20 cellular contexts compared by ENCODE assay signal in genomic region chr19:602391-603301, GRCh38. TPM values are rescaled to one million over a fixed set of nuclear protein-coding genes. Genes with fewer than 3 reads are reported as not detected.
DNase-seq lines count a peak whose midpoint lies in the region; ATAC-seq, FAIRE-seq and TF ChIP-seq lines count a peak whose summit lies in the region.
"Had no signal": no experiment of that assay in that cellular context is flagged by ENCODE, and none has a peak within 500 bp of the region (broad histone marks: within the 10 kb centered on the region; RNA-seq: fewer than 3 reads in every experiment).

No MANE protein-coding gene starts in this region.

- H3K27me3 ChIP-seq in left ventricle myocardium inferior (ENCODE audit: low read depth): no peaks in the 10 kb centered on the region
- H3K27me3 ChIP-seq: BE2C had no signal

- intact Hi-C loops in Calu3 (cut with micrococcal nuclease; ENCODE audit: unreplicated experiment): no loop called here
- intact Hi-C loops in left ventricle myocardium inferior (cut with micrococcal nuclease): no loop called here

- H3K9me3 Mint-ChIP-seq in Calu3 (ENCODE audit: low read depth, unreplicated experiment): no peaks in the 10 kb centered on the region
- peaks cover 15% of the 10 kb centered on the region for H3K9me3 Mint-ChIP-seq in stimulated activated memory B cell treated with anti-CD40 and anti-IgM and Interleukin-4, amounts not matched to agents 10 μg/mL and 1 μg/mL and 100 μg/mL, for 72 hours

- H3K27me3 Mint-ChIP-seq in Calu3 (ENCODE audit: unreplicated experiment): peaks cover 15% of the 10 kb centered on the region
- H3K27me3 Mint-ChIP-seq in stimulated activated memory B cell treated with anti-CD40 and anti-IgM and Interleukin-4, amounts not matched to agents 10 μg/mL and 1 μg/mL and 100 μg/mL, for 72 hours: no peaks in the 10 kb centered on the region
- H3K27me3 Mint-ChIP-seq: CD4-positive, CD25-positive, alpha-beta regulatory T cell had no signal

- H3K27ac ChIP-seq in HEK293 (ENCODE audit: extremely low read depth, low read depth, low read length) (no peak overlapping the region), left ventricle myocardium inferior (replicated peaks) (peak overlapping the region; percentile 58)

- no peak overlapping the region for H3K4me3 Mint-ChIP-seq in Calu3 (ENCODE audit: low read depth, unreplicated experiment)
- no peak overlapping the region for H3K4me3 Mint-ChIP-seq in stimulated activated memory B cell treated with anti-CD40 and anti-IgM and Interleukin-4, amounts not matched to agents 10 μg/mL and 1 μg/mL and 100 μg/mL, for 72 hours
- H3K4me3 Mint-ChIP-seq: CD4-positive, CD25-positive, alpha-beta regulatory T cell; GM23338 had no signal

- TF ChIP-seq CTCF in Calu3 (IDR thresholded peaks at IDR 0.05; ENCODE audit: unreplicated experiment) (no peak), HEK293 (tag by site-specific recombination; IDR thresholded peaks at IDR 0.05) (no peak), left ventricle myocardium inferior (IDR thresholded peaks at IDR 0.05; ENCODE audit: borderline replicate concordance) (no peak)

- H3K36me3 ChIP-seq in HEK293 (ENCODE audit: control insufficient read depth in 2 of 2, insufficient read depth in 1 of 2, low read length in 2 of 2): no peaks in the 10 kb centered on the region; a peak in 1 of 3 replicates
- H3K36me3 ChIP-seq in left ventricle myocardium inferior: no peaks in the 10 kb centered on the region
- H3K36me3 ChIP-seq: BE2C had no signal

- H3K36me3 Mint-ChIP-seq in Calu3 (ENCODE audit: insufficient read depth, unreplicated experiment): no peaks in the 10 kb centered on the region
- H3K36me3 Mint-ChIP-seq in stimulated activated memory B cell treated with anti-CD40 and anti-IgM and Interleukin-4, amounts not matched to agents 10 μg/mL and 1 μg/mL and 100 μg/mL, for 72 hours: no peaks in the 10 kb centered on the region
- H3K36me3 Mint-ChIP-seq: CD4-positive, CD25-positive, alpha-beta regulatory T cell had no signal

- POLR2A ChIA-PET in HEK293 (lab: Yijun Ruan, JAX): no interaction called here

- H3K9me3 ChIP-seq in HEK293 (ENCODE audit: control insufficient read depth, insufficient read depth, low read depth, low read length) (no peaks in the 10 kb centered on the region), left ventricle myocardium inferior (replicated peaks) (no peaks in the 10 kb centered on the region)
- H3K9me3 ChIP-seq: Caco-2 had no signal

- FAIRE-seq in urothelium cell line (lab: Jason Lieb, UNC): no peak
- FAIRE-seq: A204.1, H54 had no signal

- ATAC-seq in stimulated activated memory B cell treated with anti-CD40 and anti-IgM and Interleukin-4, amounts not matched to agents 10 μg/mL and 1 μg/mL and 100 μg/mL, for 72 hours: peak; percentile 22
- ATAC-seq: GM23338 had no signal

- BruUV-seq in Calu3 (replicated peaks; lab: Mats Ljungman, UMichigan): no TSS peak

- CTCF ChIA-PET in Calu3 (lab: Charles Lee): no interaction called here
- CTCF ChIA-PET in HEK293 (lab: Yijun Ruan, JAX): no interaction called here

- H3K4me1 ChIP-seq in HEK293 (ENCODE audit: control insufficient read depth, insufficient read depth, low read length) (no peaks in the 10 kb centered on the region), left ventricle myocardium inferior (peaks cover 9% of the 10 kb centered on the region)
- H3K4me1 ChIP-seq: BE2C, Caco-2 had no signal

- peak overlapping the region; percentile 24 for H3K27ac Mint-ChIP-seq in Calu3 (ENCODE audit: unreplicated experiment)
- H3K27ac Mint-ChIP-seq in stimulated activated memory B cell treated with anti-CD40 and anti-IgM and Interleukin-4, amounts not matched to agents 10 μg/mL and 1 μg/mL and 100 μg/mL, for 72 hours: no peak overlapping the region
- H3K27ac Mint-ChIP-seq: CD4-positive, CD25-positive, alpha-beta regulatory T cell; GM23338 had no signal

- DNase-seq in Calu3 (no peak), left ventricle myocardium inferior (no peak), mesenteric fat pad (ENCODE audit: low spot score) (no peak), urothelium cell line (ENCODE audit: low spot score) (no peak)
- DNase-seq: ACHN; BE2C; C1 segment of cervical spinal cord; Caco-2; CD4-positive, CD25-positive, alpha-beta regulatory T cell; DMS153; DMS79; GDM1; HCEC 1CT had no signal

- no peaks in the 10 kb centered on the region for H3K4me1 Mint-ChIP-seq in Calu3 (ENCODE audit: low read depth, unreplicated experiment)
- H3K4me1 Mint-ChIP-seq in stimulated activated memory B cell treated with anti-CD40 and anti-IgM and Interleukin-4, amounts not matched to agents 10 μg/mL and 1 μg/mL and 100 μg/mL, for 72 hours: no peaks in the 10 kb centered on the region
- H3K4me1 Mint-ChIP-seq: CD4-positive, CD25-positive, alpha-beta regulatory T cell; GM23338 had no signal

- H3K4me3 ChIP-seq in HEK293 (ENCODE audit: low read depth, low read length) (no peak overlapping the region), left ventricle myocardium inferior (no peak overlapping the region)
- H3K4me3 ChIP-seq: GM23338 had no signal

TF ChIP-seq in HEK293, 187 proteins besides CTCF, POLR2A, EP300 and RAD21:
- TF ChIP-seq ZNF24 (tag by site-specific recombination; IDR thresholded peaks at IDR 0.05) (no peak), HIC1 (tag by site-specific recombination; IDR thresholded peaks at IDR 0.05) (0 out of 2 replicates have a peak, but pooled peaks have one; percentile 24), ZSCAN18 (tag by site-specific recombination; IDR thresholded peaks at IDR 0.05) (no peak), ZNF350 (tag by site-specific recombination; IDR thresholded peaks at IDR 0.05) (no peak), ZNF529 (tag by site-specific recombination; IDR thresholded peaks at IDR 0.05; ENCODE audit: insufficient replicate concordance) (no peak), ZNF555 (tag by site-specific recombination; conservative IDR thresholded peaks at IDR 0.05) (no peak), ZNF785 (tag by site-specific recombination; IDR thresholded peaks at IDR 0.05) (no peak)
TF ChIP-seq in HEK293: peak in this region for 1.

RNA-seq across cellular contexts. Expression of gene HCN2, which starts 13.0 kb away (rescaled TPM):
- total RNA-seq in Calu3 (2022): 0.09 and 0.32 TPM in 2 replicates
- total RNA-seq in left ventricle myocardium inferior: 21.9 TPM
- 0.16 TPM for total RNA-seq in mesenteric fat pad
- total RNA-seq: HT-29 had no signal

RNA-seq across cellular contexts. Expression of gene BSG, which starts 30.2 kb away (rescaled TPM):
- total RNA-seq in Calu3 (2022) (354 and 394 TPM in 2 replicates), left ventricle myocardium inferior (1,533 TPM), mesenteric fat pad (396 TPM)

RNA-seq across cellular contexts. Expression of gene POLRMT, which starts 30.7 kb away (rescaled TPM):
- total RNA-seq in Calu3 (2022) (51.4 and 57.5 TPM in 2 replicates), left ventricle myocardium inferior (54.3 TPM), mesenteric fat pad (36.9 TPM)

RNA-seq across cellular contexts. Expression of gene FGF22, which starts 37.0 kb away (rescaled TPM):
- total RNA-seq in Calu3 (2022): 0.24 and 0.39 TPM in 2 replicates
- not detected for total RNA-seq in left ventricle myocardium inferior
- 0.22 TPM for total RNA-seq in mesenteric fat pad
- total RNA-seq: Daoy had no signal

RNA-seq across cellular contexts. Expression of gene GZMM, which starts 58.8 kb away (rescaled TPM):
- total RNA-seq in Calu3 (2022) (0.42 TPM in 1 of 2 replicates, not detected in the other), left ventricle myocardium inferior (not detected), mesenteric fat pad (0.74 TPM)
- total RNA-seq: Caco-2, GM23338, HT-29 had no signal

Comparison
In these comparisons a context has a peak if more than half of its experiments do, and no peak if none do; other contexts are left out.
1. RNA of gene HCN2, which starts 13.0 kb away (total RNA-seq): 21.9 TPM in left ventricle myocardium inferior (single experiment); 0.16 TPM in mesenteric fat pad (single experiment) and 0.09 to 0.32 TPM in Calu3; every median in the first group is over 10 times any median in the second.